Comparison of ENCODE assay signal across 8 cellular contexts in the genomic region with DNA sequence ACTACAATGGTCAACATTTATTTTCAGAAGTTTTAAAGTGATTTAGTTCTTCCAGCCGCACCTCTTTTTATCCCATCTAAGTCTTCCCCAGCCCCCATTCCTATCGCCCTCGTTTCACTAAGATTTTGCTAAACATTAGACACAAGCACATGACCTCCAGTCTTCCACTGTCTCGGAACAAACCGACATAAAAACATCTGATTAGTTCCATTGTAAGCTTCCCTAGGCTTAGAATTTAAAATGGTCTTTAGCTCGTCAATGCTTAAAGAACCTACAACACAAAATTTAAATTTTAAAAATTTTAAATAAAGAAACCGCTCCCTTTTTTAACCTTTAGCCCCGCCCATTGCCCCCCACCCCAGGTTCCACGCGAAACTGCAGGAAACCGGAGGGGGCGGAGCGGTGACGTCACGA. TPM values are rescaled to one million over a fixed set of nuclear protein-coding genes. Genes with fewer than 3 reads are reported as not detected.
DNase-seq lines count a peak whose midpoint lies in the region; ATAC-seq and TF ChIP-seq lines count a peak whose summit lies in the region.

No MANE protein-coding gene starts in this region.

- H3K4me3 ChIP-seq in cardiac muscle cell: peak overlapping the region; percentile 62
- H3K4me3 ChIP-seq in gastrocnemius medialis: peak overlapping the region; percentile 78 to 92 (median 85)

- intact Hi-C loops in gastrocnemius medialis (cut with DNase I; ENCODE audit: low total_unique reads): loop anchor here (1.0 to 10.0 kb wide), 7 partner anchors 61 to 1393 kb away; a partner anchor contains a TSS

- H3K36me3 ChIP-seq in cardiac muscle cell (no peaks in the 10 kb centered on the region), gastrocnemius medialis (no peaks in the 10 kb centered on the region)

- in situ Hi-C loops in gastrocnemius medialis (cut with MboI; ENCODE audit: low sequenced_read_pairs in 4 of 4): no loop called here

- H3K4me1 ChIP-seq in cardiac muscle cell (ENCODE audit: low read depth): peaks cover 14% of the 10 kb centered on the region
- peaks cover 9 to 20% of the 10 kb centered on the region in 2 donors for H3K4me1 ChIP-seq in gastrocnemius medialis

- ATAC-seq in GM21737 (IDR thresholded peaks at IDR 0.05; ENCODE audit: unreplicated experiment): peak; percentile 9
- ATAC-seq in gastrocnemius medialis: peak; percentile 11 to 13

- H3K27me3 ChIP-seq in cardiac muscle cell (no peaks in the 10 kb centered on the region), gastrocnemius medialis (no peaks in the 10 kb centered on the region)

- TF ChIP-seq POLR2A in gastrocnemius medialis (IDR thresholded peaks at IDR 0.05): no peak

- DNase-seq in Daoy (ENCODE audit: low read depth): peak; percentile 64
- peak; percentile 91 for DNase-seq in NCI-H1417 treated with DMSO at 0.1 percent for 48 hours (lab: John Stamatoyannopoulos, UW)
- DNase-seq in activated CD8-positive, alpha-beta memory T cell treated with anti-CD3 and anti-CD28 coated beads, Interleukin-2, amount 50 U/mL, for 4 hours: peak; percentile 99
- peak in 1 of 2 donors; percentile 76 for DNase-seq in cardiac muscle cell (ENCODE audit: low read depth in 1 of 2, low spot score in 1 of 2)
- DNase-seq in gastrocnemius medialis: peak in 1 of 2 donors; percentile 4
- no peak for DNase-seq in islet precursor cell
- DNase-seq in HuH-7.5 (ENCODE audit: low spot score): no peak

- H3K27ac ChIP-seq in cardiac muscle cell: peak overlapping the region; percentile 96
- H3K27ac ChIP-seq in gastrocnemius medialis: peak overlapping the region; percentile 99 to 100 (median 99)

- H3K9me3 ChIP-seq in cardiac muscle cell (ENCODE audit: low read depth): no peaks in the 10 kb centered on the region
- no peaks in the 10 kb centered on the region for H3K9me3 ChIP-seq in gastrocnemius medialis

- TF ChIP-seq CTCF in cardiac muscle cell (IDR thresholded peaks at IDR 0.05; ENCODE audit: low read depth, low read length) (no peak), gastrocnemius medialis (IDR thresholded peaks at IDR 0.05 in 4 of 5, conservative IDR thresholded peaks at IDR 0.05 in 1 of 5) (no peak)

RNA-seq across cellular contexts. Expression of a gene that starts 0.3 kb away (rescaled TPM):
- total RNA-seq in Daoy (2014; rRNA removed; shearing (Covaris generic)): 3.2 and 9.1 TPM in 2 replicates
- total RNA-seq in cardiac muscle cell (12.8 and 25.6 TPM in 2 replicates), gastrocnemius medialis (10 to 100 TPM; 12.9 to 16.1 (median 14.0) TPM)
- polyA plus RNA-seq in cardiac muscle cell: 22.6 and 29.1 TPM in 2 replicates

Comparison
In these comparisons a context has a peak if more than half of its experiments do, and no peak if none do; other contexts are left out.
1. DNase-seq: peak in Daoy (single experiment), NCI-H1417 treated with DMSO at 0.1 percent for 48 hours (single experiment) and activated CD8-positive, alpha-beta memory T cell treated with anti-CD3 and anti-CD28 coated beads, Interleukin-2, amount 50 U/mL, for 4 hours (single experiment); none in islet precursor cell (single experiment) and HuH-7.5 (single experiment).